In genomic region chr3:30520695-30521094, GRCh38 we compare ENCODE assay signal across 21 cellular contexts.
DNase-seq lines count a peak whose midpoint lies in the region; TF ChIP-seq lines count a peak whose summit lies in the region.
"Had no signal": no experiment of that assay in that cellular context is flagged by ENCODE, and none has a peak within 500 bp of the region (broad histone marks: within the 10 kb centered on the region; RNA-seq: fewer than 3 reads in every experiment).

No MANE protein-coding gene starts in this region.

- no peaks in the 10 kb centered on the region for H4K20me1 ChIP-seq in mammary epithelial cell (ENCODE audit: insufficient read depth, low read length)

- H3K27me3 ChIP-seq in mammary epithelial cell (ENCODE audit: insufficient read depth, low read length) (no peaks in the 10 kb centered on the region), rectal smooth muscle tissue (ENCODE audit: control insufficient read depth, insufficient read depth, low read length) (no peaks in the 10 kb centered on the region), uterus (no peaks in the 10 kb centered on the region)

- no peak overlapping the region for H3K4me3 Mint-ChIP-seq in MCF 10A (ENCODE audit: unreplicated experiment)
- H3K4me3 Mint-ChIP-seq: activated CD4-positive, alpha-beta T cell treated with anti-CD3 and anti-CD28 coated beads, Interleukin-2, amount 10 ng/mL, durations not matched to agents 24 days and 14 days; activated naive CD8-positive, alpha-beta T cell treated with anti-CD3 and anti-CD28 coated beads, Interleukin-2, amount 10 ng/mL, durations not matched to agents 7 days and 5 days had no signal

- dilution Hi-C loops in mammary epithelial cell (cut with HindIII; ENCODE audit: low sequenced_read_pairs): no loop called here

- WGBS in mammary epithelial cell (ENCODE audit: low coverage, missing lambda C conversion rate): 94% methylated on average over 2 of the region's 2 CpGs

- peak overlapping the region; percentile 35 for H3K27ac Mint-ChIP-seq in MCF 10A (ENCODE audit: low read depth, unreplicated experiment)
- H3K27ac Mint-ChIP-seq: activated CD4-positive, alpha-beta T cell treated with anti-CD3 and anti-CD28 coated beads, Interleukin-2, amount 10 ng/mL, durations not matched to agents 24 days and 14 days; activated naive CD8-positive, alpha-beta T cell treated with anti-CD3 and anti-CD28 coated beads, Interleukin-2, amount 10 ng/mL, durations not matched to agents 7 days and 5 days had no signal

- no peaks in the 10 kb centered on the region for H3K9me3 ChIP-seq in mammary epithelial cell (replicated peaks; ENCODE audit: insufficient read depth, low read length)
- H3K9me3 ChIP-seq in uterus: no peaks in the 10 kb centered on the region

- H3K27me3 Mint-ChIP-seq in MCF 10A (ENCODE audit: insufficient read depth, unreplicated experiment): no peaks in the 10 kb centered on the region
- H3K27me3 Mint-ChIP-seq: activated CD4-positive, alpha-beta T cell treated with anti-CD3 and anti-CD28 coated beads, Interleukin-2, amount 10 ng/mL, durations not matched to agents 24 days and 14 days; activated naive CD8-positive, alpha-beta T cell treated with anti-CD3 and anti-CD28 coated beads, Interleukin-2, amount 10 ng/mL, durations not matched to agents 7 days and 5 days had no signal

- TF ChIP-seq POLR2A in uterus (IDR thresholded peaks at IDR 0.05): no peak

- H3K4me1 Mint-ChIP-seq in MCF 10A (ENCODE audit: insufficient read depth, unreplicated experiment): peaks cover 38% of the 10 kb centered on the region

- peaks cover 25% of the 10 kb centered on the region for H3K4me1 ChIP-seq in mammary epithelial cell (ENCODE audit: insufficient read depth, low read length)
- peaks cover 21% of the 10 kb centered on the region for H3K4me1 ChIP-seq in rectal smooth muscle tissue (ENCODE audit: control insufficient read depth, insufficient read depth, low read length)
- no peaks in the 10 kb centered on the region for H3K4me1 ChIP-seq in uterus

- CTCF ChIA-PET in MCF 10A (lab: Yijun Ruan, JAX): interaction anchor here (1.2 kb wide), 1 partner anchor 87 kb away, joined by 3 read pairs; no protein-coding TSS in a partner anchor
- CTCF ChIA-PET in mammary epithelial cell (lab: Charles Lee; ENCODE audit: low non-redundant PET): no interaction called here

- DNase-seq in MCF 10A (ENCODE audit: unreplicated experiment) (no peak), mammary epithelial cell (no peak), fibroblast of mammary gland (ENCODE audit: low read depth) (peak; percentile 15), uterus (no peak), HK-2 (ENCODE audit: unreplicated experiment) (no peak)
- no peak for DNase-seq in activated CD4-positive, CD25-positive, alpha-beta regulatory T cell (lab: John Stamatoyannopoulos, UW)
- DNase-seq in activated naive CD4-positive, alpha-beta T cell treated with Interleukin-2 at 50 U/mL for 16 hours: no peak
- DNase-seq: activated CD4-positive, alpha-beta T cell treated with anti-CD3 and anti-CD28 coated beads, Interleukin-2, amount 10 ng/mL, durations not matched to agents 24 days and 14 days; activated naive CD8-positive, alpha-beta T cell treated with anti-CD3 and anti-CD28 coated beads, Interleukin-2, amount 10 ng/mL, durations not matched to agents 7 days and 5 days; H7; MV-4-11; NCI-H1694; NCI-H82; retina; SIG-M5; stimulated activated CD8-positive, alpha-beta memory T cell treated with anti-CD3 and anti-CD28 coated beads, Interleukin-4, amount 100 ng/mL, for 48 hours; T-helper 1 cell had no signal

- H2AFZ ChIP-seq in mammary epithelial cell (ENCODE audit: low read depth, low read length): no peak overlapping the region

- in situ Hi-C loops in mammary epithelial cell (cut with MboI; ENCODE audit: low sequenced_read_pairs in 2 of 2): no loop called here

- H3K79me2 ChIP-seq in mammary epithelial cell (ENCODE audit: insufficient read depth, low read length): no peaks in the 10 kb centered on the region

- H3K9ac ChIP-seq in mammary epithelial cell (ENCODE audit: insufficient read depth, low read length): no peak overlapping the region
- no peak overlapping the region for H3K9ac ChIP-seq in rectal smooth muscle tissue (ENCODE audit: low read length)
- H3K9ac ChIP-seq: KMS-11 had no signal

- intact Hi-C loops in MCF 10A (cut with micrococcal nuclease) (no loop called here), mammary epithelial cell (cut with micrococcal nuclease) (no loop called here), uterus (cut with DNase I; ENCODE audit: low total_unique reads) (no loop called here)

- H3K36me3 ChIP-seq in mammary epithelial cell (ENCODE audit: insufficient read depth, low read length): no peaks in the 10 kb centered on the region
- H3K36me3 ChIP-seq in rectal smooth muscle tissue (ENCODE audit: control insufficient read depth, insufficient read depth, low read length): no peaks in the 10 kb centered on the region
- no peaks in the 10 kb centered on the region for H3K36me3 ChIP-seq in uterus

- H3K4me3 ChIP-seq in mammary epithelial cell (replicated peaks in 1 of 3; ENCODE audit: insufficient read depth in 1 of 3, low read depth in 2 of 3, low read length in 3 of 3) (no peak overlapping the region), fibroblast of mammary gland (ENCODE audit: control insufficient read depth, low read depth, low read length) (no peak overlapping the region), rectal smooth muscle tissue (ENCODE audit: low read length) (no peak overlapping the region), uterus (no peak overlapping the region)
- H3K4me3 ChIP-seq: GM12878 had no signal

- TF ChIP-seq CTCF in MCF 10A (IDR thresholded peaks at IDR 0.05; ENCODE audit: unreplicated experiment): no peak
- no peak for TF ChIP-seq CTCF in mammary epithelial cell (conservative IDR thresholded peaks at IDR 0.05 in 1 of 2, IDR thresholded peaks at IDR 0.05 in 1 of 2; ENCODE audit: extremely low read depth in 1 of 2, insufficient read depth in 1 of 2, low read depth in 1 of 2, low read length in 2 of 2)
- TF ChIP-seq CTCF in fibroblast of mammary gland (conservative IDR thresholded peaks at IDR 0.05; ENCODE audit: control insufficient read depth, insufficient read depth, low read depth, low read length): no peak
- no peak for TF ChIP-seq CTCF in uterus (IDR thresholded peaks at IDR 0.05)

- H3K27ac ChIP-seq in mammary epithelial cell (ENCODE audit: insufficient read depth, low read depth, low read length) (no peak overlapping the region), rectal smooth muscle tissue (ENCODE audit: low read depth, low read length) (peak overlapping the region; percentile 6), uterus (peak overlapping the region; percentile 66 to 78)
- H3K27ac ChIP-seq: 22Rv1, KMS-11 had no signal

- no TSS peak for BruUV-seq in MCF 10A (replicated peaks; lab: Mats Ljungman, UMichigan)
- BruUV-seq in mammary epithelial cell (replicated peaks; lab: Mats Ljungman, UMichigan): no TSS peak

- no peak overlapping the region for H3K4me2 ChIP-seq in mammary epithelial cell (ENCODE audit: insufficient read depth, low read depth, low read length)
- H3K4me2 ChIP-seq: KMS-11 had no signal

- no peaks in the 10 kb centered on the region for H3K9me3 Mint-ChIP-seq in MCF 10A (ENCODE audit: unreplicated experiment)

- H3K36me3 Mint-ChIP-seq in MCF 10A (ENCODE audit: insufficient read depth, unreplicated experiment): no peaks in the 10 kb centered on the region

- POLR2A ChIA-PET in MCF 10A (lab: Yijun Ruan, JAX): interaction anchor here (0.6 to 8.0 kb wide), 2 partner anchors 87 to 94 kb away, joined by 3 to 123 read pairs; partner anchors contain the start of gene TGFBR2
